ENCODE assay signal across 8 cellular contexts in the genomic region with DNA sequence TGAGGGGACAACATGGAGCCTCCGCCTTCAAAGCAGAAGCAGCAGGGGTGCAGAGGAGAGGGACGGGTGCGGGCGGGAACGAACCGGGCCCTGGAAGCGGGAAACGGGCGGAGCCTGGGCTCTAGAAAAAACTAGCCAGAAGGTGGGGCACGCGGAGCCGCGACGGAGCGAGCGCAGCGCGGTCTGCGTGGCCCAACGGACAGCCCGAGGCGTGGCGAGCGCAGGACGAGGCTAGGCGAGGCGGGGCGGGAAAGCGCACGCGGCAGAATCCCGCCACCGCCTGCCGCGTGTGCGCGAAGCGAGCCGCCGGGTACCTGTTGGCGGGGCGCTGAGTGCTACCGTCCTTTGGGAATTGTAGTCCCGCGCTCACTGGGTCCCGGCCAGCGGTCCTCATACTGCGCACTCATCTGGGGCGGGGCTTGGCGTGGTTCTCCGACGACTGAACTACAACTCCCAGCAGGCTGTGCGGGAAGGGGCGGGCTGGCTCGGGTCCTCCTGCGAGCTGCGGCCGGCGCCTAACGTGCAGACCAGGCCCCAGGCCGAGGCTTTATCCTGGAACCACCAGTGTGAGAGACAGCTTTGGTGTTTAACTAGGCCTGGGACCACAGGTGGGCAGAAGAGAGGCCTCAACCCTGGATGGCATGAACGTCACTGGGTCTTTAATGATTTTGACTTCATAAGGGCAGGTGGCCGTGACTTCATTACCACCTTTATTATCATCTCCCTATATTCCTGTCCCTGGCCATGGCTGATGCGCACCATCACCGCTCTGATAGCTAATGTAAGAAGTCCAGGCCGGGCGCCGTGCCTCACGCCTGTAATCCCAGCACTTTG. TPM values are rescaled to one million over a fixed set of nuclear protein-coding genes. Genes with fewer than 3 reads are reported as not detected.
A peak's percentile ranks its signal among the peaks of the same experiment; 100 is the strongest.
DNase-seq lines count a peak whose midpoint lies in the region; ATAC-seq and TF ChIP-seq lines count a peak whose summit lies in the region.

A gene with protein sequence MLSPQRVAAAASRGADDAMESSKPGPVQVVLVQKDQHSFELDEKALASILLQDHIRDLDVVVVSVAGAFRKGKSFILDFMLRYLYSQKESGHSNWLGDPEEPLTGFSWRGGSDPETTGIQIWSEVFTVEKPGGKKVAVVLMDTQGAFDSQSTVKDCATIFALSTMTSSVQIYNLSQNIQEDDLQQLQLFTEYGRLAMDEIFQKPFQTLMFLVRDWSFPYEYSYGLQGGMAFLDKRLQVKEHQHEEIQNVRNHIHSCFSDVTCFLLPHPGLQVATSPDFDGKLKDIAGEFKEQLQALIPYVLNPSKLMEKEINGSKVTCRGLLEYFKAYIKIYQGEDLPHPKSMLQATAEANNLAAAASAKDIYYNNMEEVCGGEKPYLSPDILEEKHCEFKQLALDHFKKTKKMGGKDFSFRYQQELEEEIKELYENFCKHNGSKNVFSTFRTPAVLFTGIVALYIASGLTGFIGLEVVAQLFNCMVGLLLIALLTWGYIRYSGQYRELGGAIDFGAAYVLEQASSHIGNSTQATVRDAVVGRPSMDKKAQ (minus strand): TSS at position 55 of the 834 bp plus-strand sequence. CDS start 41 bp downstream, at position 14.

- ATAC-seq in foreskin keratinocyte = peak; percentile 80

- peak within 1 kb of the TSS; percentile 81 for H3K4me3 Mint-ChIP-seq in neural progenitor cell

- H3K36me3 ChIP-seq in MM.1S (replicated peaks; ENCODE audit: insufficient read depth, low read length) (no peaks in the 10 kb centered on the region; the same call in 1 of the 2 replicates), SJSA1 (peaks cover 19% of the 10 kb centered on the region), neural progenitor cell (no peaks in the 10 kb centered on the region), stomach smooth muscle (ENCODE audit: control insufficient read depth in 2 of 2, insufficient read depth in 2 of 2, low read length in 2 of 2) (no peaks in the 10 kb centered on the region)

- TF ChIP-seq CTCF in MM.1S (IDR thresholded peaks at IDR 0.05; ENCODE audit: low read length) (no peak; the same call in 1 of the 2 replicates), foreskin keratinocyte (conservative IDR thresholded peaks at IDR 0.05) (peak; percentile 44), neural progenitor cell (IDR thresholded peaks at IDR 0.05) (no peak)

- DNase-seq in G401 (ENCODE audit: low spot score) (peak; percentile 96), HCEC 1CT (peak; percentile 95), MM.1S (peak; percentile 96), SJSA1 (ENCODE audit: low read depth in 1 of 2, low spot score in 2 of 2) (peak; percentile 98 to 99), foreskin keratinocyte (peak; percentile 88 to 92), neural progenitor cell (ENCODE audit: low spot score) (peak; percentile 98)
- DNase-seq in activated naive CD4-positive, alpha-beta T cell (lab: John Stamatoyannopoulos, UW) = peak; percentile 77 to 92 (median 86)

- no peaks in the 10 kb centered on the region for H3K9me2 ChIP-seq in MM.1S (replicated peaks; ENCODE audit: insufficient read depth, low read length)

- peak within 1 kb of the TSS; percentile 49 for H2AFZ ChIP-seq in MM.1S (ENCODE audit: low read length)
- peak within 1 kb of the TSS; percentile 77 for H2AFZ ChIP-seq in neural progenitor cell (replicated peaks)

- H3K27me3 Mint-ChIP-seq in neural progenitor cell (ENCODE audit: insufficient read depth, low read depth) = peaks cover 4% of the 10 kb centered on the region

- H3K9me3 ChIP-seq in MM.1S (replicated peaks; ENCODE audit: insufficient read depth, low read length) (no peaks in the 10 kb centered on the region), SJSA1 (replicated peaks) (no peaks in the 10 kb centered on the region), neural progenitor cell (ENCODE audit: low read depth) (no peaks in the 10 kb centered on the region), stomach smooth muscle (ENCODE audit: control insufficient read depth in 2 of 2, low read length in 2 of 2) (no peaks in the 10 kb centered on the region)

- H3K4me2 ChIP-seq in MM.1S (ENCODE audit: low read depth, low read length) = peak within 1 kb of the TSS; percentile 89
- H3K4me2 ChIP-seq in neural progenitor cell = peak within 1 kb of the TSS; percentile 79

- peaks cover 4% of the 10 kb centered on the region for H3K36me3 Mint-ChIP-seq in neural progenitor cell

- H3K79me2 ChIP-seq in MM.1S (ENCODE audit: low read length) = peaks cover 41% of the 10 kb centered on the region
- peaks cover 41% of the 10 kb centered on the region for H3K79me2 ChIP-seq in neural progenitor cell (ENCODE audit: low read depth)

- H4K20me1 ChIP-seq in MM.1S (ENCODE audit: insufficient read depth, low read length) = 0 out of 2 replicates have a peak, but pooled peaks cover 5% of the 10 kb centered on the region
- H4K20me1 ChIP-seq in neural progenitor cell (ENCODE audit: low read depth) = peaks cover 17% of the 10 kb centered on the region

- peak within 1 kb of the TSS; percentile 89 for H3K4me3 ChIP-seq in MM.1S (ENCODE audit: low read length)
- H3K4me3 ChIP-seq in SJSA1 = peak within 1 kb of the TSS; percentile 67
- H3K4me3 ChIP-seq in neural progenitor cell = peak within 1 kb of the TSS; percentile 58
- H3K4me3 ChIP-seq in stomach smooth muscle (ENCODE audit: low read length in 2 of 2) = peak within 1 kb of the TSS; percentile 85 to 87

- in situ Hi-C loops in G401 (cut with HindIII; ENCODE audit: low sequenced_read_pairs) = no loop called here

- H3K27me3 ChIP-seq in MM.1S (replicated peaks; ENCODE audit: insufficient read depth, low read length) = no peaks in the 10 kb centered on the region
- no peaks in the 10 kb centered on the region for H3K27me3 ChIP-seq in SJSA1 (replicated peaks)
- no peaks in the 10 kb centered on the region for H3K27me3 ChIP-seq in foreskin keratinocyte
- H3K27me3 ChIP-seq in neural progenitor cell = no peaks in the 10 kb centered on the region
- H3K27me3 ChIP-seq in stomach smooth muscle (ENCODE audit: control insufficient read depth in 1 of 2, insufficient read depth in 2 of 2, low read length in 2 of 2) = no peaks in the 10 kb centered on the region

- H3K27ac ChIP-seq in MM.1S (ENCODE audit: low read length) (peak within 1 kb of the TSS; percentile 72), SJSA1 (peak within 1 kb of the TSS; percentile 83), foreskin keratinocyte (peak within 1 kb of the TSS; percentile 56), neural progenitor cell (no peak within 1 kb of the TSS), stomach smooth muscle (ENCODE audit: low read length) (peak within 1 kb of the TSS; percentile 87)

- H3K9ac ChIP-seq in MM.1S (ENCODE audit: low read length) (peak within 1 kb of the TSS; percentile 90), neural progenitor cell (no peak within 1 kb of the TSS), stomach smooth muscle (ENCODE audit: low read length in 2 of 2) (peak within 1 kb of the TSS; percentile 58 to 80)

- peaks cover 9% of the 10 kb centered on the region for H3K4me1 Mint-ChIP-seq in neural progenitor cell

- no peak within 1 kb of the TSS for H3K27ac Mint-ChIP-seq in neural progenitor cell

- H3K4me1 ChIP-seq in MM.1S (ENCODE audit: low read length) (peaks cover 10% of the 10 kb centered on the region), SJSA1 (replicated peaks) (peaks cover 44% of the 10 kb centered on the region), foreskin keratinocyte (peaks cover 30% of the 10 kb centered on the region), neural progenitor cell (peaks cover 7% of the 10 kb centered on the region), stomach smooth muscle (ENCODE audit: control insufficient read depth, insufficient read depth, low read length) (peaks cover 27% of the 10 kb centered on the region)

- 0 out of 2 replicates have a peak, but pooled peaks cover 6% of the 10 kb centered on the region for H3F3A ChIP-seq in MM.1S (ENCODE audit: insufficient read depth, low read length)
- peaks cover 20% of the 10 kb centered on the region for H3F3A ChIP-seq in neural progenitor cell (ENCODE audit: low read depth)

- H3K9me3 Mint-ChIP-seq in neural progenitor cell = no peaks in the 10 kb centered on the region

RNA-seq across cellular contexts. Expression of the gene that starts here (rescaled TPM):
- 26.0 and 40.0 TPM in 2 replicates for total RNA-seq in G401 (2014; rRNA removed; shearing (Covaris generic))
- 105 and 183 TPM in 2 replicates for total RNA-seq in SJSA1 (2014; rRNA removed; shearing (Covaris generic))
- total RNA-seq in foreskin keratinocyte (43.0 and 50.4 TPM in 2 replicates), neural progenitor cell (ENCODE audit: low replicate concordance) (18.5 and 19.5 TPM in 2 replicates)
- 20.4 and 20.8 TPM in 2 replicates for polyA plus RNA-seq in foreskin keratinocyte
